1 cellular context compared by ENCODE assay signal in genomic region chr15:63126726-63127125, GRCh38.
TF ChIP-seq lines count a peak whose summit lies in the region.

No MANE protein-coding gene starts in this region.

TF ChIP-seq in HepG2, 621 proteins besides CTCF, POLR2A, EP300 and RAD21 (continued from another document):
- no peak for TF ChIP-seq ATF4 (CRISPR knock-in tag; IDR thresholded peaks at IDR 0.05)
TF ChIP-seq in HepG2: peak in this region for 2.
